In the genomic region with DNA sequence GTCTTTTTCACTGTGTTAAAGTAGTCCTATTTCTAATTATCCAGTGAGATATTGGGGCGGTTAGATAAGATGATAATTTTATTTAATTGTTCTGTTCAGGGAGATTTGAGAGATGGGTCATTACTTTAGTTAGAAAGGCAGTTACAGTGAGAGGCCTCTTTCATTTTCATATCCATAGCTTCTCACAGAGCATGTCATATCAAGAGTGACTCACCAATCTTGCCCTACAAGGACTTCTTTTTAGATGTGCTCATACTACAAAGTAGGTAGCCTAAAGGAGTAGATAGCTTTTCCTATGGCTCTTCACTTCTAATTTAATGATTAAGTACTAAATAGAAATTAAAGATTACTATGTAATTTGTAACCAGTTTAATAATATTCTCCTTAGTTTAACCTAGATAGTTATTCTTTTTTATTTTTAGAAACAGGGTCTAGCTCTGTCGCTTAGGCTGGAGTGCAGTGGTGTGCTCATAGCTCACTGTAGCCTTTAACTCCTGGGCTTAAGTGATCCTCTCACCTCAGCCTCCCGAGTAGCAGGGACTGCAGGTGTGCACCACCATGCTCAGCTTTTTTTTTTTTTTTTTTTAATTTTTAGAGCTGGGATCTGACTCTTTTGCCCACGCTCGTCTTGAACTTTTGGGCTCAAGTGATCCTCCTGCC, we compare ENCODE assay signal across 8 cellular contexts.
DNase-seq lines count a peak whose midpoint lies in the region; ATAC-seq and TF ChIP-seq lines count a peak whose summit lies in the region.

No MANE protein-coding gene starts in this region.

- H3K9ac ChIP-seq in GM23248 (no peak overlapping the region), endodermal cell (ENCODE audit: extremely low read depth, low read length, poor library complexity, severe bottlenecking) (no peak overlapping the region)

- H4K20me1 ChIP-seq in GM23248 (ENCODE audit: insufficient read depth): no peaks in the 10 kb centered on the region

- peaks cover 10% of the 10 kb centered on the region for H3K4me1 Mint-ChIP-seq in endodermal cell

- H3K9me3 ChIP-seq in GM23248 (ENCODE audit: low read depth) (no peaks in the 10 kb centered on the region), Peyer's patch (no peaks in the 10 kb centered on the region), endodermal cell (ENCODE audit: control insufficient read depth, low read length) (peaks cover 13% of the 10 kb centered on the region)

- TF ChIP-seq CTCF in Peyer's patch (IDR thresholded peaks at IDR 0.05) (no peak), endodermal cell (conservative IDR thresholded peaks at IDR 0.05) (no peak)

- no peak overlapping the region for H3K4me2 ChIP-seq in GM23248 (ENCODE audit: unreplicated experiment)

- no peaks in the 10 kb centered on the region for H3K27me3 Mint-ChIP-seq in endodermal cell (ENCODE audit: insufficient read depth)

- no peaks in the 10 kb centered on the region for H3F3A ChIP-seq in GM23248 (ENCODE audit: insufficient read depth)

- H3K4me3 Mint-ChIP-seq in endodermal cell: no peak overlapping the region

- H3K79me2 ChIP-seq in GM23248 (ENCODE audit: insufficient read depth): peaks cover 71% of the 10 kb centered on the region

- no peak overlapping the region for H2AFZ ChIP-seq in GM23248

- DNase-seq in GM23248 (peak; percentile 66), M059J (ENCODE audit: low read depth) (peak; percentile 54), glomerular visceral epithelial cell (ENCODE audit: extremely low spot score) (peak; percentile 36), Peyer's patch (no peak), NCI-H1105 (lab: John Stamatoyannopoulos, UW) (no peak), T1000 (lab: John Stamatoyannopoulos, UW) (no peak), endodermal cell (no peak)

- no peak overlapping the region for H3K27ac ChIP-seq in GM23248
- no peak overlapping the region for H3K27ac ChIP-seq in Peyer's patch
- H3K27ac ChIP-seq in endodermal cell (ENCODE audit: low read depth, low read length): no peak overlapping the region

- no peaks in the 10 kb centered on the region for H3K36me3 ChIP-seq in GM23248 (ENCODE audit: low read depth)
- H3K36me3 ChIP-seq in Peyer's patch: no peaks in the 10 kb centered on the region
- no peaks in the 10 kb centered on the region for H3K36me3 ChIP-seq in endodermal cell (ENCODE audit: control insufficient read depth, insufficient read depth, low read length)

- H3K4me1 ChIP-seq in GM23248 (ENCODE audit: insufficient read depth): no peaks in the 10 kb centered on the region; the same call in 1 of the 2 replicates
- H3K4me1 ChIP-seq in Peyer's patch: no peaks in the 10 kb centered on the region
- no peaks in the 10 kb centered on the region for H3K4me1 ChIP-seq in endodermal cell (ENCODE audit: control insufficient read depth, insufficient read depth, low read length)

- H3K36me3 Mint-ChIP-seq in endodermal cell (ENCODE audit: low read depth): peaks cover 6% of the 10 kb centered on the region

- H3K9me2 ChIP-seq in GM23248 (ENCODE audit: insufficient read depth): no peaks in the 10 kb centered on the region

- H3K27ac Mint-ChIP-seq in endodermal cell: no peak overlapping the region

- H3K27me3 ChIP-seq in GM23248 (replicated peaks; ENCODE audit: insufficient read depth) (no peaks in the 10 kb centered on the region), Peyer's patch (no peaks in the 10 kb centered on the region), endodermal cell (ENCODE audit: control insufficient read depth, insufficient read depth, low read length, poor library complexity, severe bottlenecking) (no peaks in the 10 kb centered on the region)

- H3K4me3 ChIP-seq in GM23248: no peak overlapping the region
- H3K4me3 ChIP-seq in Peyer's patch: no peak overlapping the region
- H3K4me3 ChIP-seq in endodermal cell (ENCODE audit: low read length): no peak overlapping the region

- H3K9me3 Mint-ChIP-seq in endodermal cell: peaks cover 13% of the 10 kb centered on the region

- no peak for TF ChIP-seq POLR2A in Peyer's patch (IDR thresholded peaks at IDR 0.05)

- in situ Hi-C loops in GM23248 (cut with MboI): no loop called here

- ATAC-seq in GM18519 (IDR thresholded peaks at IDR 0.05; ENCODE audit: low FRiP score, unreplicated experiment): peak; percentile 98

- 85 to 87% methylated on average over 5 of the region's 5 CpGs for WGBS in GM23248 (ENCODE audit: low coverage in 1 of 2, low lambda C conversion rate in 2 of 2, missing lambda C conversion rate in 2 of 2), 2 experiments
- WGBS in endodermal cell (ENCODE audit: insufficient coverage in 1 of 2, insufficient read length in 1 of 2), 2 experiments: 96 to 100% methylated on average over 4 to 5 of the region's 5 CpGs

Comparison
In these comparisons a context has a peak if more than half of its experiments do, and no peak if none do; other contexts are left out.
1. DNase-seq: peak in GM23248 (single experiment), M059J (single experiment) and glomerular visceral epithelial cell (single experiment); none in Peyer's patch (0 of 3), NCI-H1105 (single experiment), T1000 (single experiment) and endodermal cell (single experiment).